22 cellular contexts compared by ENCODE assay signal in the genomic region with DNA sequence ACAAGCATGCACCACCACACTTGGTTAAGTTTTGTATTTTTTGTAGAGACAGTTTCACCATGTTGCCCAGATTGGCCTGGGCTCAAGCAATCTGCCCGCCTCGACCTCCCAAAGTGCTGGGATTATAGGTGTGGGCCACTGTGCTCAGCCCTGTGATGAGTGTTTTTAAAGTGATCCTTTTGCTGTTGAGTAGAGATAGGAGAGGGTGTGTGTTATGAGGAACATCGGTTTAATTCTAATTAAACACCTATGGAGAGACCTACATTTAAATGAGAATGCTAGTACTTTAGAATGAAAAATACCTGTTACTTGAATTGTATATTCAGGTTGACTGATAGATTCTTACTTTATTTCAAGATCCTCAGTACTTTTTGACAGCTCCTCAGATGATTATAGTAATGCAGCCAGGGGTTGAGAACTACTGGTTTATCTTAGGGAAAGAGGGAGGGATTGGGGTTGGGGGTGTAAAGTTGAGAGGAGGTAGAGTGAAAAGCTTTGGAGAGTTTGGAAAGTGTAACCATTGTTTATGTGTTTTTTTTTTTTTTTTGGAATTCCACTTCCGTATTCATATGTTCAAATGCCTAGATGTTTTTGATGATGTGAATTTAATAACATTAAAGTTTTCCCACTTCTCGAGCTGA. TPM values are rescaled to one million over a fixed set of nuclear protein-coding genes. Genes with fewer than 3 reads are reported as not detected.
A peak's percentile ranks its signal among the peaks of the same experiment; 100 is the strongest.
DNase-seq lines count a peak whose midpoint lies in the region; ATAC-seq and TF ChIP-seq lines count a peak whose summit lies in the region.
"Had no signal": no experiment of that assay in that cellular context is flagged by ENCODE, and none has a peak within 500 bp of the region (broad histone marks: within the 10 kb centered on the region; RNA-seq: fewer than 3 reads in every experiment).

No MANE protein-coding gene starts in this region.

- no peak overlapping the region for H3K4me3 Mint-ChIP-seq in activated T-cell treated with anti-CD3 and anti-CD28 coated beads, Interleukin-2, amount 50 U/mL, for 24 hours
- no peak overlapping the region for H3K4me3 Mint-ChIP-seq in activated T-cell treated with anti-CD3 and anti-CD28 coated beads, Interleukin-2, amount 50 U/mL, for 72 hours
- H3K4me3 Mint-ChIP-seq in HFFc6 = no peak overlapping the region
- H3K4me3 Mint-ChIP-seq in dendritic cell treated with granulocyte-macrophage colony-stimulating factor and Interleukin-4, amounts not matched to agents 40 ng/mL and 50 ng/mL, for 4 days = no peak overlapping the region
- H3K4me3 Mint-ChIP-seq in stimulated activated naive B cell treated with anti-CD40 and anti-IgM and Interleukin-4, amounts not matched to agents 10 μg/mL and 1 μg/mL and 100 μg/mL, for 72 hours = no peak overlapping the region
- H3K4me3 Mint-ChIP-seq: B cell; CD14-positive monocyte; CD8-positive, alpha-beta memory T cell had no signal

- H3K36me3 Mint-ChIP-seq in activated T-cell treated with anti-CD3 and anti-CD28 coated beads, Interleukin-2, amount 50 U/mL, for 24 hours (ENCODE audit: low read depth) = peaks cover 21% of the 10 kb centered on the region
- H3K36me3 Mint-ChIP-seq in activated T-cell treated with anti-CD3 and anti-CD28 coated beads, Interleukin-2, amount 50 U/mL, for 72 hours (ENCODE audit: insufficient read depth in 2 of 2) = peaks cover 0 to 1% of the 10 kb centered on the region in 2 donors
- peaks cover 22% of the 10 kb centered on the region; the same call in 1 of the 2 replicates for H3K36me3 Mint-ChIP-seq in HFFc6 (ENCODE audit: low read depth)
- peaks cover 11% of the 10 kb centered on the region for H3K36me3 Mint-ChIP-seq in dendritic cell treated with granulocyte-macrophage colony-stimulating factor and Interleukin-4, amounts not matched to agents 40 ng/mL and 50 ng/mL, for 4 days (ENCODE audit: low read depth)
- H3K36me3 Mint-ChIP-seq in stimulated activated naive B cell treated with anti-CD40 and anti-IgM and Interleukin-4, amounts not matched to agents 10 μg/mL and 1 μg/mL and 100 μg/mL, for 72 hours = peaks cover 4 to 5% of the 10 kb centered on the region in 2 donors

- H3K9me3 Mint-ChIP-seq in activated T-cell treated with anti-CD3 and anti-CD28 coated beads, Interleukin-2, amount 50 U/mL, for 24 hours = no peaks in the 10 kb centered on the region
- no peaks in the 10 kb centered on the region for H3K9me3 Mint-ChIP-seq in activated T-cell treated with anti-CD3 and anti-CD28 coated beads, Interleukin-2, amount 50 U/mL, for 72 hours
- no peaks in the 10 kb centered on the region for H3K9me3 Mint-ChIP-seq in HFFc6
- H3K9me3 Mint-ChIP-seq in dendritic cell treated with granulocyte-macrophage colony-stimulating factor and Interleukin-4, amounts not matched to agents 40 ng/mL and 50 ng/mL, for 4 days = no peaks in the 10 kb centered on the region
- no peaks in the 10 kb centered on the region for H3K9me3 Mint-ChIP-seq in stimulated activated naive B cell treated with anti-CD40 and anti-IgM and Interleukin-4, amounts not matched to agents 10 μg/mL and 1 μg/mL and 100 μg/mL, for 72 hours
- H3K9me3 Mint-ChIP-seq: CD8-positive, alpha-beta memory T cell had no signal

- H3K27me3 Mint-ChIP-seq in activated T-cell treated with anti-CD3 and anti-CD28 coated beads, Interleukin-2, amount 50 U/mL, for 24 hours = no peaks in the 10 kb centered on the region
- H3K27me3 Mint-ChIP-seq in activated T-cell treated with anti-CD3 and anti-CD28 coated beads, Interleukin-2, amount 50 U/mL, for 72 hours (ENCODE audit: low read depth) = no peaks in the 10 kb centered on the region
- H3K27me3 Mint-ChIP-seq in HFFc6 (ENCODE audit: insufficient read depth) = peaks cover 1% of the 10 kb centered on the region; the same call in 1 of the 2 replicates
- no peaks in the 10 kb centered on the region for H3K27me3 Mint-ChIP-seq in dendritic cell treated with granulocyte-macrophage colony-stimulating factor and Interleukin-4, amounts not matched to agents 40 ng/mL and 50 ng/mL, for 4 days
- H3K27me3 Mint-ChIP-seq in stimulated activated naive B cell treated with anti-CD40 and anti-IgM and Interleukin-4, amounts not matched to agents 10 μg/mL and 1 μg/mL and 100 μg/mL, for 72 hours = no peaks in the 10 kb centered on the region
- H3K27me3 Mint-ChIP-seq: B cell; CD8-positive, alpha-beta memory T cell had no signal

- DNase-seq in activated T-cell treated with anti-CD3 and anti-CD28 coated beads, Interleukin-2, amount 50 U/mL, for 24 hours = no peak
- DNase-seq in activated T-cell treated with anti-CD3 and anti-CD28 coated beads, Interleukin-2, amount 50 U/mL, for 72 hours = no peak
- DNase-seq in HFFc6 (no peak), DMS79 treated with DMSO at 0.1 percent for 48 hours (lab: John Stamatoyannopoulos, UW) (no peak), NOMO-1 treated with dmso at 0.1 percent for 144 hours (lab: John Stamatoyannopoulos, UW; ENCODE audit: unreplicated experiment) (no peak)
- no peak for DNase-seq in stimulated activated naive B cell treated with anti-CD40 and anti-IgM and Interleukin-4, amounts not matched to agents 10 μg/mL and 1 μg/mL and 100 μg/mL, for 72 hours
- DNase-seq: CD8-positive, alpha-beta memory T cell; DMS 273 treated with DMSO at 0.1 percent for 48 hours; DMS79; GM23248; MM.1S; NCI-H1694; NCI-H2029 treated with DMSO at 0.1 percent for 48 hours; NCI-H2227 treated with DMSO at 0.1 percent for 48 hours; NCI-H526 treated with DMSO at 0.1 percent for 48 hours; SHP77 had no signal

- H3K27ac Mint-ChIP-seq in activated T-cell treated with anti-CD3 and anti-CD28 coated beads, Interleukin-2, amount 50 U/mL, for 24 hours = peak overlapping the region; percentile 31
- H3K27ac Mint-ChIP-seq in activated T-cell treated with anti-CD3 and anti-CD28 coated beads, Interleukin-2, amount 50 U/mL, for 72 hours = no peak overlapping the region
- peak overlapping the region; percentile 47; the same call in 1 of the 2 replicates for H3K27ac Mint-ChIP-seq in HFFc6
- H3K27ac Mint-ChIP-seq in dendritic cell treated with granulocyte-macrophage colony-stimulating factor and Interleukin-4, amounts not matched to agents 40 ng/mL and 50 ng/mL, for 4 days = peak overlapping the region; percentile 25
- peak overlapping the region; percentile 53 for H3K27ac Mint-ChIP-seq in stimulated activated naive B cell treated with anti-CD40 and anti-IgM and Interleukin-4, amounts not matched to agents 10 μg/mL and 1 μg/mL and 100 μg/mL, for 72 hours
- H3K27ac Mint-ChIP-seq: B cell had no signal

- ATAC-seq in activated T-cell treated with anti-CD3 and anti-CD28 coated beads, Interleukin-2, amount 50 U/mL, for 72 hours (replicated peaks in 1 of 2) = no peak
- ATAC-seq in stimulated activated naive B cell treated with anti-CD40 and anti-IgM and Interleukin-4, amounts not matched to agents 10 μg/mL and 1 μg/mL and 100 μg/mL, for 72 hours (replicated peaks) = no peak
- no peak for ATAC-seq in GM21390 (IDR thresholded peaks at IDR 0.05; ENCODE audit: unreplicated experiment)
- ATAC-seq: HCT116, Panc1 had no signal

- no peak for TF ChIP-seq CTCF in HFFc6 (IDR thresholded peaks at IDR 0.05)

- peaks cover 10% of the 10 kb centered on the region for H3K4me1 Mint-ChIP-seq in activated T-cell treated with anti-CD3 and anti-CD28 coated beads, Interleukin-2, amount 50 U/mL, for 24 hours (ENCODE audit: low read depth)
- H3K4me1 Mint-ChIP-seq in activated T-cell treated with anti-CD3 and anti-CD28 coated beads, Interleukin-2, amount 50 U/mL, for 72 hours (ENCODE audit: low read depth) = peaks cover 9% of the 10 kb centered on the region
- H3K4me1 Mint-ChIP-seq in HFFc6 (ENCODE audit: low read depth) = peaks cover 49% of the 10 kb centered on the region
- H3K4me1 Mint-ChIP-seq in dendritic cell treated with granulocyte-macrophage colony-stimulating factor and Interleukin-4, amounts not matched to agents 40 ng/mL and 50 ng/mL, for 4 days (ENCODE audit: low read depth) = peaks cover 34% of the 10 kb centered on the region
- H3K4me1 Mint-ChIP-seq in stimulated activated naive B cell treated with anti-CD40 and anti-IgM and Interleukin-4, amounts not matched to agents 10 μg/mL and 1 μg/mL and 100 μg/mL, for 72 hours = peaks cover 5 to 15% of the 10 kb centered on the region in 2 donors
- H3K4me1 Mint-ChIP-seq: B cell had no signal

- intact Hi-C loops in dendritic cell treated with granulocyte-macrophage colony-stimulating factor and Interleukin-4, amounts not matched to agents 40 ng/mL and 50 ng/mL, for 4 days (cut with micrococcal nuclease) = no loop called here

RNA-seq across cellular contexts. Expression of a gene that starts 36.8 kb away (rescaled TPM):
- 10 to 100 TPM; 36.6 to 45.4 TPM for total RNA-seq in activated T-cell treated with anti-CD3 and anti-CD28 coated beads, Interleukin-2, amount 50 U/mL, for 72 hours
- 10 to 100 TPM; 13.1 to 23.9 (median 22.3) TPM for total RNA-seq in HFFc6 (2021; fragmentation: NEBNext Ultra II Directional; extraction: Animal tissue kit (Norgen Biotek cat#: 25700))

RNA-seq across cellular contexts. Expression of a gene that starts 54.5 kb away (rescaled TPM):
- total RNA-seq in activated T-cell treated with anti-CD3 and anti-CD28 coated beads, Interleukin-2, amount 50 U/mL, for 72 hours = 10 to 100 TPM; 27.6 to 34.3 TPM
- total RNA-seq in HFFc6 (2021; fragmentation: NEBNext Ultra II Directional; extraction: Animal tissue kit (Norgen Biotek cat#: 25700)) = 10 to 100 TPM; 26.9 to 37.0 (median 33.8) TPM
